Comparison of ENCODE assay signal across 23 cellular contexts in the genomic region with DNA sequence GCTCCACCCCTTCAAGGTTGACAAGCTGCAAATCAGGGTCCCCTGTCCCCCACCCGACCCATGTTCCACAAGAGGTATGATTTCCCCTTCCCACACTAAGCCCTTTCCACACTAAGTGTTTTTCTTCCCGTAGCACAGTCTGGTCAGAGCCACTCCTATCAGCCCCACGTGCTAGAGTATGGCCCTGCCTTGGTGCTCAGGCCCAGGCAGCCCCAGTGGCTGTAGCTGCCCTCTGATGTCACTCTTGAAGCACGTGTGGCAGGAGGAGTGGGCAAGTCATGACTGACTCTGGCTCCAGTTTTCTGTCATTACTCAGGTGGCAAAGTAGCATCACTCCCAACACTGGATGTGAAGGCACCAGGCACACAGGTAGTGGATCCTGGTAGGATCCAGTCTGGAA. TPM values are rescaled to one million over a fixed set of nuclear protein-coding genes. Genes with fewer than 3 reads are reported as not detected.
A peak's percentile ranks its signal among the peaks of the same experiment; 100 is the strongest.
DNase-seq lines count a peak whose midpoint lies in the region; ATAC-seq, FAIRE-seq and TF ChIP-seq lines count a peak whose summit lies in the region.
"Had no signal": no experiment of that assay in that cellular context is flagged by ENCODE, and none has a peak within 500 bp of the region (broad histone marks: within the 10 kb centered on the region; RNA-seq: fewer than 3 reads in every experiment).

No MANE protein-coding gene starts in this region.

- H3K4me3 Mint-ChIP-seq in stimulated activated naive B cell treated with anti-CD40 and anti-IgM and Interleukin-4, amounts not matched to agents 10 μg/mL and 1 μg/mL and 100 μg/mL, for 72 hours = no peak overlapping the region
- no peak overlapping the region for H3K4me3 Mint-ChIP-seq in T-cell
- H3K4me3 Mint-ChIP-seq: CD4-positive, alpha-beta T cell; GM23338; HFFc6 had no signal

- H3K4me1 ChIP-seq in left ventricle myocardium inferior = peaks cover 35% of the 10 kb centered on the region
- H3K4me1 ChIP-seq: BE2C, Caco-2 had no signal

- peak overlapping the region; percentile 8 for H3K27ac ChIP-seq in left ventricle myocardium inferior (replicated peaks)

- DNase-seq in left ventricle myocardium inferior (no peak), Right ventricle myocardium inferior (ENCODE audit: missing footprints) (no peak), bronchial epithelial cell (ENCODE audit: low read depth) (no peak), T-cell (no peak), left lobe of liver (ENCODE audit: low spot score) (no peak), dedifferentiated amniotic fluid mesenchymal stem cell (ENCODE audit: extremely low spot score) (no peak)
- no peak for DNase-seq in stimulated activated naive B cell treated with anti-CD40 and anti-IgM and Interleukin-4, amounts not matched to agents 10 μg/mL and 1 μg/mL and 100 μg/mL, for 72 hours
- DNase-seq: ACHN; BE2C; C1 segment of cervical spinal cord; CD4-positive, alpha-beta T cell; H7; HFFc6; IMR-90 had no signal

- H3K9me3 ChIP-seq in left ventricle myocardium inferior (replicated peaks) = no peaks in the 10 kb centered on the region
- H3K9me3 ChIP-seq: BE2C, Caco-2 had no signal

- H3K4me3 ChIP-seq in left ventricle myocardium inferior (no peak overlapping the region), bronchial epithelial cell (ENCODE audit: low read depth, low read length) (no peak overlapping the region)
- H3K4me3 ChIP-seq: GM23338 had no signal

- no peaks in the 10 kb centered on the region for H3K9me3 Mint-ChIP-seq in stimulated activated naive B cell treated with anti-CD40 and anti-IgM and Interleukin-4, amounts not matched to agents 10 μg/mL and 1 μg/mL and 100 μg/mL, for 72 hours
- H3K9me3 Mint-ChIP-seq in T-cell = no peaks in the 10 kb centered on the region
- H3K9me3 Mint-ChIP-seq: CD4-positive, alpha-beta T cell; GM23338; HFFc6 had no signal

- H3K4me1 Mint-ChIP-seq in stimulated activated naive B cell treated with anti-CD40 and anti-IgM and Interleukin-4, amounts not matched to agents 10 μg/mL and 1 μg/mL and 100 μg/mL, for 72 hours = peaks cover 2 to 7% of the 10 kb centered on the region in 2 donors
- peaks cover 0 to 5% (median 5%) of the 10 kb centered on the region in 3 donors for H3K4me1 Mint-ChIP-seq in T-cell
- H3K4me1 Mint-ChIP-seq: GM23338 had no signal

- H3K27ac Mint-ChIP-seq in stimulated activated naive B cell treated with anti-CD40 and anti-IgM and Interleukin-4, amounts not matched to agents 10 μg/mL and 1 μg/mL and 100 μg/mL, for 72 hours = peak overlapping the region; percentile 75
- H3K27ac Mint-ChIP-seq in T-cell = no peak overlapping the region
- H3K27ac Mint-ChIP-seq: CD4-positive, alpha-beta T cell; GM23338; HFFc6 had no signal

- H3K27me3 Mint-ChIP-seq in stimulated activated naive B cell treated with anti-CD40 and anti-IgM and Interleukin-4, amounts not matched to agents 10 μg/mL and 1 μg/mL and 100 μg/mL, for 72 hours = no peaks in the 10 kb centered on the region
- no peaks in the 10 kb centered on the region for H3K27me3 Mint-ChIP-seq in T-cell
- H3K27me3 Mint-ChIP-seq: CD4-positive, alpha-beta T cell had no signal

- H3K27me3 ChIP-seq in left ventricle myocardium inferior (ENCODE audit: low read depth) = no peaks in the 10 kb centered on the region
- no peaks in the 10 kb centered on the region for H3K27me3 ChIP-seq in bronchial epithelial cell (ENCODE audit: control insufficient read depth, insufficient read depth, low read length)
- H3K27me3 ChIP-seq: BE2C had no signal

- POLR2A ChIA-PET in T-cell (lab: Charles Lee) = no interaction called here

- CTCF ChIA-PET in T-cell (lab: Charles Lee) = no interaction called here

- no peak for ATAC-seq in Right ventricle myocardium inferior
- peak; percentile 47 for ATAC-seq in esophagus mucosa
- no peak for ATAC-seq in stimulated activated naive B cell treated with anti-CD40 and anti-IgM and Interleukin-4, amounts not matched to agents 10 μg/mL and 1 μg/mL and 100 μg/mL, for 72 hours (replicated peaks)
- ATAC-seq in T-cell (replicated peaks in 1 of 4) = no peak
- no peak for ATAC-seq in left lobe of liver
- ATAC-seq: GM23338, HCT116 had no signal

- peak; percentile 68 for FAIRE-seq in bronchial epithelial cell (lab: Jason Lieb, UNC)
- FAIRE-seq: A204.1, D721Med, G401.6, GM12891, HTR-8/SVneo had no signal

- H3K36me3 Mint-ChIP-seq in stimulated activated naive B cell treated with anti-CD40 and anti-IgM and Interleukin-4, amounts not matched to agents 10 μg/mL and 1 μg/mL and 100 μg/mL, for 72 hours = peaks cover 30 to 46% of the 10 kb centered on the region in 2 donors
- peaks cover 24% of the 10 kb centered on the region for H3K36me3 Mint-ChIP-seq in T-cell

- H3K36me3 ChIP-seq in left ventricle myocardium inferior = peaks cover 30% of the 10 kb centered on the region
- peaks cover 3% of the 10 kb centered on the region for H3K36me3 ChIP-seq in bronchial epithelial cell (ENCODE audit: control insufficient read depth, insufficient read depth, low read length)
- H3K36me3 ChIP-seq: BE2C had no signal

- TF ChIP-seq CTCF in left ventricle myocardium inferior (IDR thresholded peaks at IDR 0.05; ENCODE audit: borderline replicate concordance) = no peak
- TF ChIP-seq CTCF in bronchial epithelial cell (IDR thresholded peaks at IDR 0.05; ENCODE audit: insufficient read depth, low read length, severe bottlenecking) = no peak

- intact Hi-C loops in left ventricle myocardium inferior (cut with micrococcal nuclease) (no loop called here), Right ventricle myocardium inferior (cut with DNase I) (no loop called here)

RNA-seq across cellular contexts. Expression of gene ERN1, which starts 35.4 kb away (rescaled TPM):
- total RNA-seq in left ventricle myocardium inferior (9.3 TPM), Right ventricle myocardium inferior (7.1 TPM), bronchial epithelial cell (22.1 and 35.2 TPM in 2 replicates), esophagus mucosa (18.5 TPM), T-cell (100 to 1,000 TPM in 3 of 5 donors, 10 to 100 TPM in 2; 71.2 to 146 (median 112) TPM), left lobe of liver (30.9 TPM)
